ENCODE assay signal across 1 cellular context in the genomic region with DNA sequence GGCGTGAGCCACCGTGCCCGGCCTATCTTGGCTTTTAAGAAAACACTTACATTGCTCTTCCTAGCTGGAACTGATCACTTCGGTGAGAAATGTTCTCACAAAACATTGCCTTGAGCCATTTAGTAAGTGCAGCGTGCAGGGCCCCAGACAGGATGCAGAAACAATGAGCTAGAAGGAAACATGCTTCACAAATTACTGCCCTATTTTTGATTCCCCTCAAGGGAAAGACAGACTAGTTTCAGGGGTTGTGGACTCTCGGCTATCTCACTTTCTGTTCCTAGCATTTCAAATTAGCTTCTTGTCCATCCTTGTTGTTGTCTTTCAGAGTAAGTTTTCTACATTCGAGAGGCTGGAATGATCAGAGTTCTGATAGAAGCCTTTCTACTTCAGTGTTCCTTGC.
TF ChIP-seq lines count a peak whose summit lies in the region.

No MANE protein-coding gene starts in this region.

TF ChIP-seq in HepG2, 621 proteins besides CTCF, POLR2A, EP300 and RAD21:
- TF ChIP-seq, protein P1, sequence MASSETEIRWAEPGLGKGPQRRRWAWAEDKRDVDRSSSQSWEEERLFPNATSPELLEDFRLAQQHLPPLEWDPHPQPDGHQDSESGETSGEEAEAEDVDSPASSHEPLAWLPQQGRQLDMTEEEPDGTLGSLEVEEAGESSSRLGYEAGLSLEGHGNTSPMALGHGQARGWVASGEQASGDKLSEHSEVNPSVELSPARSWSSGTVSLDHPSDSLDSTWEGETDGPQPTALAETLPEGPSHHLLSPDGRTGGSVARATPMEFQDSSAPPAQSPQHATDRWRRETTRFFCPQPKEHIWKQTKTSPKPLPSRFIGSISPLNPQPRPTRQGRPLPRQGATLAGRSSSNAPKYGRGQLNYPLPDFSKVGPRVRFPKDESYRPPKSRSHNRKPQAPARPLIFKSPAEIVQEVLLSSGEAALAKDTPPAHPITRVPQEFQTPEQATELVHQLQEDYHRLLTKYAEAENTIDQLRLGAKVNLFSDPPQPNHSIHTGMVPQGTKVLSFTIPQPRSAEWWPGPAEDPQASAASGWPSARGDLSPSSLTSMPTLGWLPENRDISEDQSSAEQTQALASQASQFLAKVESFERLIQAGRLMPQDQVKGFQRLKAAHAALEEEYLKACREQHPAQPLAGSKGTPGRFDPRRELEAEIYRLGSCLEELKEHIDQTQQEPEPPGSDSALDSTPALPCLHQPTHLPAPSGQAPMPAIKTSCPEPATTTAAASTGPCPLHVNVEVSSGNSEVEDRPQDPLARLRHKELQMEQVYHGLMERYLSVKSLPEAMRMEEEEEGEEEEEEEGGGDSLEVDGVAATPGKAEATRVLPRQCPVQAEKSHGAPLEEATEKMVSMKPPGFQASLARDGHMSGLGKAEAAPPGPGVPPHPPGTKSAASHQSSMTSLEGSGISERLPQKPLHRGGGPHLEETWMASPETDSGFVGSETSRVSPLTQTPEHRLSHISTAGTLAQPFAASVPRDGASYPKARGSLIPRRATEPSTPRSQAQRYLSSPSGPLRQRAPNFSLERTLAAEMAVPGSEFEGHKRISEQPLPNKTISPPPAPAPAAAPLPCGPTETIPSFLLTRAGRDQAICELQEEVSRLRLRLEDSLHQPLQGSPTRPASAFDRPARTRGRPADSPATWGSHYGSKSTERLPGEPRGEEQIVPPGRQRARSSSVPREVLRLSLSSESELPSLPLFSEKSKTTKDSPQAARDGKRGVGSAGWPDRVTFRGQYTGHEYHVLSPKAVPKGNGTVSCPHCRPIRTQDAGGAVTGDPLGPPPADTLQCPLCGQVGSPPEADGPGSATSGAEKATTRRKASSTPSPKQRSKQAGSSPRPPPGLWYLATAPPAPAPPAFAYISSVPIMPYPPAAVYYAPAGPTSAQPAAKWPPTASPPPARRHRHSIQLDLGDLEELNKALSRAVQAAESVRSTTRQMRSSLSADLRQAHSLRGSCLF (CRISPR knock-in tag; IDR thresholded peaks at IDR 0.05; ENCODE audit: borderline replicate concordance) = no peak
- no peak for TF ChIP-seq TBL1XR1 (IDR thresholded peaks at IDR 0.05; ENCODE audit: borderline replicate concordance, low read length, partially characterized antibody)
- TF ChIP-seq, protein P2, sequence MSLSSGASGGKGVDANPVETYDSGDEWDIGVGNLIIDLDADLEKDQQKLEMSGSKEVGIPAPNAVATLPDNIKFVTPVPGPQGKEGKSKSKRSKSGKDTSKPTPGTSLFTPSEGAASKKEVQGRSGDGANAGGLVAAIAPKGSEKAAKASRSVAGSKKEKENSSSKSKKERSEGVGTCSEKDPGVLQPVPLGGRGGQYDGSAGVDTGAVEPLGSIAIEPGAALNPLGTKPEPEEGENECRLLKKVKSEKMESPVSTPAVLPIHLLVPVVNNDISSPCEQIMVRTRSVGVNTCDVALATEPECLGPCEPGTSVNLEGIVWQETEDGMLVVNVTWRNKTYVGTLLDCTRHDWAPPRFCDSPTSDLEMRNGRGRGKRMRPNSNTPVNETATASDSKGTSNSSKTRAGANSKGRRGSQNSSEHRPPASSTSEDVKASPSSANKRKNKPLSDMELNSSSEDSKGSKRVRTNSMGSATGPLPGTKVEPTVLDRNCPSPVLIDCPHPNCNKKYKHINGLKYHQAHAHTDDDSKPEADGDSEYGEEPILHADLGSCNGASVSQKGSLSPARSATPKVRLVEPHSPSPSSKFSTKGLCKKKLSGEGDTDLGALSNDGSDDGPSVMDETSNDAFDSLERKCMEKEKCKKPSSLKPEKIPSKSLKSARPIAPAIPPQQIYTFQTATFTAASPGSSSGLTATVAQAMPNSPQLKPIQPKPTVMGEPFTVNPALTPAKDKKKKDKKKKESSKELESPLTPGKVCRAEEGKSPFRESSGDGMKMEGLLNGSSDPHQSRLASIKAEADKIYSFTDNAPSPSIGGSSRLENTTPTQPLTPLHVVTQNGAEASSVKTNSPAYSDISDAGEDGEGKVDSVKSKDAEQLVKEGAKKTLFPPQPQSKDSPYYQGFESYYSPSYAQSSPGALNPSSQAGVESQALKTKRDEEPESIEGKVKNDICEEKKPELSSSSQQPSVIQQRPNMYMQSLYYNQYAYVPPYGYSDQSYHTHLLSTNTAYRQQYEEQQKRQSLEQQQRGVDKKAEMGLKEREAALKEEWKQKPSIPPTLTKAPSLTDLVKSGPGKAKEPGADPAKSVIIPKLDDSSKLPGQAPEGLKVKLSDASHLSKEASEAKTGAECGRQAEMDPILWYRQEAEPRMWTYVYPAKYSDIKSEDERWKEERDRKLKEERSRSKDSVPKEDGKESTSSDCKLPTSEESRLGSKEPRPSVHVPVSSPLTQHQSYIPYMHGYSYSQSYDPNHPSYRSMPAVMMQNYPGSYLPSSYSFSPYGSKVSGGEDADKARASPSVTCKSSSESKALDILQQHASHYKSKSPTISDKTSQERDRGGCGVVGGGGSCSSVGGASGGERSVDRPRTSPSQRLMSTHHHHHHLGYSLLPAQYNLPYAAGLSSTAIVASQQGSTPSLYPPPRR (CRISPR knock-in tag; IDR thresholded peaks at IDR 0.05; ENCODE audit: borderline replicate concordance) = no peak
